10 cellular contexts compared by ENCODE assay signal in genomic region chr18:77113361-77114069, GRCh38. TPM values are rescaled to one million over a fixed set of nuclear protein-coding genes. Genes with fewer than 3 reads are reported as not detected.
DNase-seq lines count a peak whose midpoint lies in the region; ATAC-seq and TF ChIP-seq lines count a peak whose summit lies in the region.
"Had no signal": no experiment of that assay in that cellular context is flagged by ENCODE, and none has a peak within 500 bp of the region (broad histone marks: within the 10 kb centered on the region; RNA-seq: fewer than 3 reads in every experiment).

No MANE protein-coding gene starts in this region.

- H3K4me3 ChIP-seq in BLaER1 treated with 17β-estradiol and CSF1 and Interleukin-3, amounts not matched to agents 10 nM and 100 nM, result peak overlapping the region in 1 of 10 experiments; percentile 24; a peak in 2 of 20 replicates
- H3K4me3 ChIP-seq in Peyer's patch (no peak overlapping the region), esophagus squamous epithelium (no peak overlapping the region), osteoblast (ENCODE audit: insufficient read depth, low read length) (no peak overlapping the region)

- TF ChIP-seq CTCF in Peyer's patch (IDR thresholded peaks at IDR 0.05) (no peak), esophagus squamous epithelium (IDR thresholded peaks at IDR 0.05) (no peak), osteoblast (IDR thresholded peaks at IDR 0.05; ENCODE audit: extremely low read depth, low read depth, low read length) (no peak)

- H3K27me3 ChIP-seq in BLaER1 treated with 17β-estradiol and CSF1 and Interleukin-3, amounts not matched to agents 10 nM and 100 nM, result no peaks in the 10 kb centered on the region
- H3K27me3 ChIP-seq in Peyer's patch (no peaks in the 10 kb centered on the region), esophagus squamous epithelium (no peaks in the 10 kb centered on the region), osteoblast (ENCODE audit: insufficient read depth, low read length) (no peaks in the 10 kb centered on the region)

- ATAC-seq in GM18868 (IDR thresholded peaks at IDR 0.05; ENCODE audit: unreplicated experiment), result no peak
- ATAC-seq in GM18511 (IDR thresholded peaks at IDR 0.05; ENCODE audit: unreplicated experiment), result no peak

- H3K36me3 ChIP-seq in BLaER1 treated with 17β-estradiol and CSF1 and Interleukin-3, amounts not matched to agents 10 nM and 100 nM, result peaks cover 35 to 93% (median 79%) of the 10 kb centered on the region in 11 experiments; a peak in 21 of 22 replicates
- H3K36me3 ChIP-seq in Peyer's patch (no peaks in the 10 kb centered on the region), esophagus squamous epithelium (peaks cover 0 to 9% (median 0%) of the 10 kb centered on the region in 3 donors), osteoblast (ENCODE audit: insufficient read depth, low read length) (no peaks in the 10 kb centered on the region)

- peak overlapping the region; percentile 49 to 85 (median 76); a peak in 20 of 22 replicates for H3K27ac ChIP-seq in BLaER1 treated with 17β-estradiol and CSF1 and Interleukin-3, amounts not matched to agents 10 nM and 100 nM
- peak overlapping the region; percentile 59 to 95 (median 84) for H3K27ac ChIP-seq in Peyer's patch
- peak overlapping the region; percentile 84 to 93 (median 88) for H3K27ac ChIP-seq in esophagus squamous epithelium
- H3K27ac ChIP-seq in osteoblast (ENCODE audit: low read depth, low read length), result peak overlapping the region; percentile 50

- H4K20me1 ChIP-seq in BLaER1 treated with 17β-estradiol and CSF1 and Interleukin-3, amounts not matched to agents 10 nM and 100 nM, result peaks cover 13 to 94% (median 87%) of the 10 kb centered on the region in 11 experiments; a peak in 17 of 22 replicates
- H4K20me1 ChIP-seq in osteoblast (ENCODE audit: insufficient read depth, low read length), result no peaks in the 10 kb centered on the region

- H3K9ac ChIP-seq in BLaER1 treated with 17β-estradiol and CSF1 and Interleukin-3, amounts not matched to agents 10 nM and 100 nM, result peak overlapping the region in 6 of 11 experiments; percentile 59 to 73 (median 66); a peak in 11 of 22 replicates

- H3K9me3 ChIP-seq in BLaER1 treated with 17β-estradiol and CSF1 and Interleukin-3, amounts not matched to agents 10 nM and 100 nM (replicated peaks in 1 of 11), result no peaks in the 10 kb centered on the region
- H3K9me3 ChIP-seq in Peyer's patch, result no peaks in the 10 kb centered on the region
- H3K9me3 ChIP-seq in esophagus squamous epithelium, result no peaks in the 10 kb centered on the region
- H3K9me3 ChIP-seq in osteoblast (ENCODE audit: low read depth, low read length), result no peaks in the 10 kb centered on the region

- WGBS in esophagus squamous epithelium, 2 donors, result 75 to 78% methylated on average over 9 to 12 of the region's 14 CpGs

- TF ChIP-seq POLR2A in Peyer's patch (IDR thresholded peaks at IDR 0.05) (no peak), esophagus squamous epithelium (IDR thresholded peaks at IDR 0.05) (no peak)

- no peaks in the 10 kb centered on the region for H3K79me2 ChIP-seq in osteoblast (ENCODE audit: insufficient read depth, low read length)

- DNase-seq in Peyer's patch, result peak in 2 of 3 donors; percentile 11 to 44
- DNase-seq in esophagus squamous epithelium (lab: John Stamatoyannopoulos, UW), result no peak
- no peak for DNase-seq in osteoblast (ENCODE audit: insufficient read length, low spot score, missing footprints)
- no peak for DNase-seq in NCI-H1417 (lab: John Stamatoyannopoulos, UW)
- DNase-seq in SK-N-DZ (ENCODE audit: low spot score), result no peak
- DNase-seq: activated CD4-positive, alpha-beta T cell treated with anti-CD3 and anti-CD28 coated beads for 48 hours; NCI-H2171 had no signal

- H2AFZ ChIP-seq in osteoblast (ENCODE audit: low read length), result no peak overlapping the region

- peak overlapping the region in 8 of 11 experiments; percentile 72 to 97 (median 86); a peak in 17 of 22 replicates for H3K4me2 ChIP-seq in BLaER1 treated with 17β-estradiol and CSF1 and Interleukin-3, amounts not matched to agents 10 nM and 100 nM
- H3K4me2 ChIP-seq in osteoblast (ENCODE audit: insufficient read depth, low read length), result no peak overlapping the region

- intact Hi-C loops in esophagus squamous epithelium (cut with DNase I), result no loop called here

- H3K4me1 ChIP-seq in BLaER1 treated with 17β-estradiol and CSF1 and Interleukin-3, amounts not matched to agents 10 nM and 100 nM, result peaks cover 66 to 95% (median 93%) of the 10 kb centered on the region in 10 experiments
- H3K4me1 ChIP-seq in Peyer's patch (peaks cover 0 to 35% (median 6%) of the 10 kb centered on the region in 4 donors), esophagus squamous epithelium (peaks cover 31 to 80% (median 48%) of the 10 kb centered on the region in 3 donors), osteoblast (ENCODE audit: insufficient read depth, low read length) (peaks cover 14% of the 10 kb centered on the region)

RNA-seq across cellular contexts. Expression of gene MBP, which starts 19.1 kb away (rescaled TPM):
- 10 to 100 TPM; 40.9 to 67.7 (median 51.8) TPM for total RNA-seq in Peyer's patch
- total RNA-seq in esophagus squamous epithelium, result 10 to 100 TPM; 21.9 to 38.9 (median 25.2) TPM
- total RNA-seq in osteoblast, result 1.5 and 2.2 TPM in 2 replicates
- not detected in 2 replicates for polyA plus RNA-seq in SK-N-DZ (2014; cell fraction: cytosol; rRNA removed)
- polyA plus RNA-seq in SK-N-DZ (2014; cell fraction: nucleus; rRNA removed), result not detected in 2 replicates

Comparison
In these comparisons a context has a peak if more than half of its experiments do, and no peak if none do; other contexts are left out.
1. DNase-seq: peak in Peyer's patch (2 of 3); none in esophagus squamous epithelium (single experiment), osteoblast (single experiment), NCI-H1417 (0 of 3) and SK-N-DZ (single experiment).
2. Peak in every context shown above with its lines, with median percentiles within 50 percentile points of each other: H3K27ac ChIP-seq.